ENCODE assay signal across 10 cellular contexts in genomic region chr2:71001592-71002570, GRCh38. TPM values are rescaled to one million over a fixed set of nuclear protein-coding genes. Genes with fewer than 3 reads are reported as not detected.
DNase-seq lines count a peak whose midpoint lies in the region; ATAC-seq, FAIRE-seq and TF ChIP-seq lines count a peak whose summit lies in the region.
"Had no signal": no experiment of that assay in that cellular context is flagged by ENCODE, and none has a peak within 500 bp of the region (broad histone marks: within the 10 kb centered on the region; RNA-seq: fewer than 3 reads in every experiment).

No MANE protein-coding gene starts in this region.

- FAIRE-seq in kidney (lab: Jason Lieb, UNC) = no peak

- intact Hi-C loops in PC-9 (cut with micrococcal nuclease; ENCODE audit: unreplicated experiment) = loop anchor here (2.0 kb wide), 1 partner anchor 139 kb away; no protein-coding TSS in a partner anchor
- intact Hi-C loops in kidney (cut with DNase I) = no loop called here

- H3K9me2 ChIP-seq in PC-9 (ENCODE audit: insufficient read depth) = no peaks in the 10 kb centered on the region

- no peaks in the 10 kb centered on the region for H3K27me3 ChIP-seq in CD4-positive, CD25-positive, alpha-beta regulatory T cell (ENCODE audit: control insufficient read depth, insufficient read depth, low read length)
- H3K27me3 ChIP-seq in HAP-1 (ENCODE audit: low read depth) (no peaks in the 10 kb centered on the region), PC-9 (ENCODE audit: insufficient read depth, low read depth) (no peaks in the 10 kb centered on the region)
- H3K27me3 ChIP-seq: dorsolateral prefrontal cortex, uterus had no signal

- H3K4me3 ChIP-seq in CD4-positive, CD25-positive, alpha-beta regulatory T cell (ENCODE audit: low read depth, low read length) = no peak overlapping the region
- H3K4me3 ChIP-seq in HAP-1 (no peak overlapping the region; the same call in 1 of the 2 replicates), PC-9 (no peak overlapping the region), kidney (ENCODE audit: low read length in 2 of 2) (no peak overlapping the region)
- H3K4me3 ChIP-seq: uterus had no signal

- TF ChIP-seq CTCF in PC-9 (conservative IDR thresholded peaks at IDR 0.05) (no peak), kidney (IDR thresholded peaks at IDR 0.05; ENCODE audit: borderline replicate concordance, extremely low read depth, insufficient read depth) (no peak)

- in situ Hi-C loops in HAP-1 (cut with MboI; ENCODE audit: low sequenced_read_pairs) = no loop called here

- H2AFZ ChIP-seq in PC-9 = peak overlapping the region; percentile 98

- no peak overlapping the region for H3K9ac ChIP-seq in kidney (ENCODE audit: low read length in 2 of 2)

- H3K27ac Mint-ChIP-seq in CD4-positive, CD25-positive, alpha-beta regulatory T cell = peak overlapping the region in 2 of 3 donors; percentile 75 to 87

- no peak overlapping the region for H3K27ac ChIP-seq in CD4-positive, CD25-positive, alpha-beta regulatory T cell (ENCODE audit: insufficient read depth, low read length, poor library complexity, severe bottlenecking)
- H3K27ac ChIP-seq in PC-9 = no peak overlapping the region
- no peak overlapping the region for H3K27ac ChIP-seq in kidney (ENCODE audit: low read depth in 2 of 2, low read length in 2 of 2)
- H3K27ac ChIP-seq: uterus had no signal

- BruUV-seq in PC-9 (replicated peaks; lab: Mats Ljungman, UMichigan) = no TSS peak

- peaks cover 8% of the 10 kb centered on the region for H3K4me1 ChIP-seq in CD4-positive, CD25-positive, alpha-beta regulatory T cell (ENCODE audit: control insufficient read depth, insufficient read depth, low read length, poor library complexity, severe bottlenecking)
- H3K4me1 ChIP-seq in HAP-1 (peaks cover 10% of the 10 kb centered on the region), PC-9 (replicated peaks; ENCODE audit: insufficient read depth) (peaks cover 3% of the 10 kb centered on the region; the same call in 1 of the 2 replicates), kidney (ENCODE audit: control insufficient read depth in 1 of 2, insufficient read depth in 1 of 2, low read depth in 1 of 2, low read length in 2 of 2) (no peaks in the 10 kb centered on the region)
- H3K4me1 ChIP-seq: uterus had no signal

- no peaks in the 10 kb centered on the region for H3K9me3 ChIP-seq in CD4-positive, CD25-positive, alpha-beta regulatory T cell (ENCODE audit: control insufficient read depth in 2 of 2, low read length in 2 of 2)
- no peaks in the 10 kb centered on the region for H3K9me3 ChIP-seq in HAP-1
- no peaks in the 10 kb centered on the region for H3K9me3 ChIP-seq in PC-9 (ENCODE audit: insufficient read depth, low read depth)
- H3K9me3 ChIP-seq in kidney (ENCODE audit: control insufficient read depth in 1 of 2, low read length in 2 of 2) = no peaks in the 10 kb centered on the region
- H3K9me3 ChIP-seq: uterus had no signal

- no peaks in the 10 kb centered on the region for H3K27me3 Mint-ChIP-seq in CD4-positive, CD25-positive, alpha-beta regulatory T cell

- no peaks in the 10 kb centered on the region for H3K36me3 Mint-ChIP-seq in CD4-positive, CD25-positive, alpha-beta regulatory T cell

- DNase-seq in CD4-positive, CD25-positive, alpha-beta regulatory T cell = no peak
- peak; percentile 9 to 76 for DNase-seq in HAP-1 (ENCODE audit: low spot score in 2 of 2)
- DNase-seq in PC-9 = no peak
- DNase-seq in left lobe of liver (ENCODE audit: low spot score) = peak; percentile 42
- DNase-seq in kidney = no peak
- DNase-seq in central memory CD4-positive, alpha-beta T cell = no peak

- no peak for ATAC-seq in CD4-positive, CD25-positive, alpha-beta regulatory T cell (ENCODE audit: low read depth in 2 of 2)
- ATAC-seq in left lobe of liver (no peak), GM19023 (IDR thresholded peaks at IDR 0.05; ENCODE audit: unreplicated experiment) (no peak), GM18511 (IDR thresholded peaks at IDR 0.05; ENCODE audit: unreplicated experiment) (no peak)

- peaks cover 6 to 15% (median 11%) of the 10 kb centered on the region in 4 donors for H3K4me1 Mint-ChIP-seq in CD4-positive, CD25-positive, alpha-beta regulatory T cell

- no peaks in the 10 kb centered on the region for H3K36me3 ChIP-seq in CD4-positive, CD25-positive, alpha-beta regulatory T cell (ENCODE audit: control insufficient read depth, insufficient read depth, low read length)
- H3K36me3 ChIP-seq in HAP-1 (replicated peaks) (no peaks in the 10 kb centered on the region), PC-9 (ENCODE audit: low read depth) (no peaks in the 10 kb centered on the region), kidney (ENCODE audit: control insufficient read depth in 1 of 2, insufficient read depth in 2 of 2, low read length in 2 of 2) (no peaks in the 10 kb centered on the region)
- H3K36me3 ChIP-seq: uterus had no signal

- no peaks in the 10 kb centered on the region for H4K20me1 ChIP-seq in PC-9 (ENCODE audit: insufficient read depth)

- CTCF ChIA-PET in PC-9 (lab: Charles Lee) = interaction anchor here (0.6 to 1.4 kb wide), 3 partner anchors 17 to 128 kb away, joined by 3 to 4 read pairs (median 4); partner anchors contain the start of gene MCEE

- POLR2A ChIA-PET in PC-9 (lab: Charles Lee; ENCODE audit: unreplicated experiment) = interaction anchor here (0.5 kb wide), 1 partner anchor 225 kb away, joined by 8 read pairs; the partner anchor contains the start of gene PAIP2B

- no peak overlapping the region for H3K4me3 Mint-ChIP-seq in CD4-positive, CD25-positive, alpha-beta regulatory T cell

- no peaks in the 10 kb centered on the region for H3F3A ChIP-seq in PC-9 (ENCODE audit: insufficient read depth, low read depth)

- H3K4me2 ChIP-seq in PC-9 = no peak overlapping the region

- no peaks in the 10 kb centered on the region for H3K9me3 Mint-ChIP-seq in CD4-positive, CD25-positive, alpha-beta regulatory T cell

- H3K79me2 ChIP-seq in PC-9 (ENCODE audit: low read depth) = no peaks in the 10 kb centered on the region

RNA-seq across cellular contexts. Expression of gene TEX261, which starts 7.2 kb away (rescaled TPM):
- 37.8 TPM for total RNA-seq in CD4-positive, CD25-positive, alpha-beta regulatory T cell
- 10 to 100 TPM; 30.2 to 35.4 (median 32.6) TPM for polyA plus RNA-seq in CD4-positive, CD25-positive, alpha-beta regulatory T cell
- total RNA-seq in PC-9 (2021) = 30.3 and 47.6 TPM in 2 replicates
- total RNA-seq in left lobe of liver = 36.4 TPM
- 56.1 TPM for total RNA-seq in kidney
- 35.9 TPM for polyA plus RNA-seq in kidney (ENCODE audit: insufficient read depth, low read depth, low replicate concordance)

RNA-seq across cellular contexts. Expression of gene ANKRD53, which starts 23.5 kb away (rescaled TPM):
- 0.94 TPM for total RNA-seq in CD4-positive, CD25-positive, alpha-beta regulatory T cell
- polyA plus RNA-seq in CD4-positive, CD25-positive, alpha-beta regulatory T cell = under 1 TPM in 1 of 4 donors, not detected in 3; 0.09 TPM
- total RNA-seq in PC-9 (2021) (not detected in 2 replicates), left lobe of liver (0.35 TPM), kidney (1.3 TPM)
- 2.1 TPM for polyA plus RNA-seq in kidney (ENCODE audit: insufficient read depth, low read depth, low replicate concordance)

Comparison
In these comparisons a context has a peak if more than half of its experiments do, and no peak if none do; other contexts are left out.
1. DNase-seq: peak in HAP-1 (2 of 2) and left lobe of liver (single experiment); none in CD4-positive, CD25-positive, alpha-beta regulatory T cell (0 of 3), PC-9 (0 of 2), kidney (single experiment) and central memory CD4-positive, alpha-beta T cell (single experiment).